ENCODE assay signal across 18 cellular contexts in the genomic region with DNA sequence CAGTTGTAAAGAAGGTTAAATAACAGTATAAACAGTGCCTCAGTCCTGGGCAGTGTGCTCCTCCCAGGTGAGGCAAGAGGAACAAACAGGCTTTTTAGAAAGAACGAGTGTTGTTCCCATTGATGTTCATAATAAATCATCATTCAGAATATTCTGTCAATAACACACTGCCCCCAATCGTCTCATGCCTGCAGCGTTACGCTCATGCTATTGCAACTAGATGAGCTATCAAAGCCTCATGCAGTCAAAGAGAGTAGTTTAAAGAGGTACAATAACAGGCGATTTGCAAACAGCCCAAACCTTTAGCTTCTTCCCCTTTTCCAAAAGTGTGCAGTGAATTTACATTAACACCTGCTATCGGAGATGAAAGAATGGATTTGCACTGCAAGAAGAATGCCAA.
"Had no signal": no experiment of that assay in that cellular context is flagged by ENCODE, and none has a peak within 500 bp of the region (broad histone marks: within the 10 kb centered on the region; RNA-seq: fewer than 3 reads in every experiment).

No MANE protein-coding gene starts in this region.

- H3K4me3 Mint-ChIP-seq: endodermal cell; naive thymus-derived CD8-positive, alpha-beta T cell; neural crest cell had no signal

- H3K36me3 Mint-ChIP-seq: naive thymus-derived CD8-positive, alpha-beta T cell had no signal

- H3K27ac Mint-ChIP-seq: endodermal cell; naive thymus-derived CD8-positive, alpha-beta T cell had no signal

- DNase-seq: colonic mucosa; dermis blood vessel endothelial cell; endodermal cell; erythroblast; foreskin melanocyte; heart left ventricle; islet precursor cell; mammary epithelial cell; mucosa of descending colon; naive thymus-derived CD8-positive, alpha-beta T cell; sigmoid colon; stimulated activated CD4-positive, alpha-beta T cell treated with anti-CD3 and anti-CD28 coated beads, Interleukin-2, amount 100 ng/mL, for 24 hours; stimulated activated CD4-positive, alpha-beta T cell treated with anti-CD3 and anti-CD28 coated beads, Interleukin-4, amount 100 ng/mL, for 4 hours; stimulated activated naive CD4-positive, alpha-beta T cell; stomach; trophoblast cell had no signal

- ATAC-seq: heart left ventricle; left lobe of liver; mucosa of descending colon; naive thymus-derived CD8-positive, alpha-beta T cell had no signal

- H3K27me3 Mint-ChIP-seq: naive thymus-derived CD8-positive, alpha-beta T cell had no signal

- H3K4me1 Mint-ChIP-seq: endodermal cell; naive thymus-derived CD8-positive, alpha-beta T cell; neural crest cell had no signal

- H3K9me3 Mint-ChIP-seq: endodermal cell, neural crest cell had no signal
